Comparison of ENCODE assay signal across 8 cellular contexts in genomic region chr2:24971550-24972314, GRCh38. TPM values are rescaled to one million over a fixed set of nuclear protein-coding genes. Genes with fewer than 3 reads are reported as not detected.
A peak's percentile ranks its signal among the peaks of the same experiment; 100 is the strongest.
DNase-seq lines count a peak whose midpoint lies in the region; ATAC-seq and TF ChIP-seq lines count a peak whose summit lies in the region.

Gene DNAJC27, minus strand, starts transcription at chr2:24971955. Its CDS starts 51 bp downstream, at chr2:24971904.

- TF ChIP-seq POLR2A in suprapubic skin (IDR thresholded peaks at IDR 0.05) = peak; percentile 81 to 94

- TF ChIP-seq CTCF in GM10248 (IDR thresholded peaks at IDR 0.05; ENCODE audit: control extremely low read depth, extremely low read depth, low read depth, missing control alignments) = no peak
- no peak for TF ChIP-seq CTCF in SK-N-SH (IDR thresholded peaks at IDR 0.05)
- TF ChIP-seq CTCF in suprapubic skin (IDR thresholded peaks at IDR 0.05) = no peak

- POLR2A ChIA-PET in GM10248 (lab: Yijun Ruan, JAX) (interaction anchor here (0.5 to 0.6 kb wide), 2 partner anchors 92 to 200 kb away, joined by 3 to 7 read pairs; no protein-coding TSS in a partner anchor), SK-N-SH (lab: Yijun Ruan, JAX) (interaction anchor here (1.0 kb wide), 1 partner anchor 51 kb away, joined by 3 read pairs; no protein-coding TSS in a partner anchor)

- H3K4me1 ChIP-seq in SK-N-SH (ENCODE audit: control insufficient read depth in 1 of 2, insufficient read depth in 2 of 2, low read depth in 1 of 2, low read length in 1 of 2) (peaks cover 5 to 12% of the 10 kb centered on the region in 2 experiments; a peak in 3 of 4 replicates), suprapubic skin (peaks cover 17% of the 10 kb centered on the region)

- WGBS in SK-N-SH (ENCODE audit: low lambda C conversion rate) = under 1% methylated on average over 51 of the region's 72 CpGs
- WGBS in suprapubic skin = under 1% methylated on average over 54 of the region's 72 CpGs

- no peaks in the 10 kb centered on the region for H3K9me2 ChIP-seq in SK-N-SH

- H3K9me3 Mint-ChIP-seq in activated naive CD4-positive, alpha-beta T cell treated with anti-CD3 and anti-CD28 coated beads, Interleukin-2, amount 50 U/mL, for 72 hours = no peaks in the 10 kb centered on the region

- ATAC-seq in HG02610 (IDR thresholded peaks at IDR 0.05; ENCODE audit: unreplicated experiment) = peak; percentile 96
- ATAC-seq in activated naive CD4-positive, alpha-beta T cell treated with anti-CD3 and anti-CD28 coated beads, Interleukin-2, amount 50 U/mL, for 72 hours = peak; percentile 91

- peak within 1 kb of the TSS; percentile 87 to 93 for H3K4me3 ChIP-seq in SK-N-SH (ENCODE audit: low read depth in 2 of 2, low read length in 1 of 2)
- peak within 1 kb of the TSS; percentile 77 for H3K4me3 ChIP-seq in suprapubic skin

- peak within 1 kb of the TSS; percentile 77 for H3K4me2 ChIP-seq in SK-N-SH

- DNase-seq in GM10248 (ENCODE audit: extremely low spot score) = peak; percentile 98
- peak; percentile 93 for DNase-seq in NCI-H1092 (lab: John Stamatoyannopoulos, UW)
- DNase-seq in SK-N-SH = peak; percentile 99
- peak; percentile 97 to 99 for DNase-seq in activated naive CD4-positive, alpha-beta T cell treated with anti-CD3 and anti-CD28 coated beads, Interleukin-2, amount 50 U/mL, for 72 hours (ENCODE audit: low spot score in 2 of 2)
- DNase-seq in glomerular endothelial cell (ENCODE audit: extremely low read depth, low read depth, low spot score) = peak; percentile 82
- peak; percentile 96 for DNase-seq in occipital lobe (lab: John Stamatoyannopoulos, UW)
- DNase-seq in suprapubic skin (ENCODE audit: low spot score in 2 of 2) = peak; percentile 98 to 99

- TF ChIP-seq RAD21 in SK-N-SH (IDR thresholded peaks at IDR 0.05; ENCODE audit: low read length) = no peak

- H4K20me1 ChIP-seq in SK-N-SH (ENCODE audit: insufficient read depth) = no peaks in the 10 kb centered on the region

- peaks cover 48% of the 10 kb centered on the region for H3K79me2 ChIP-seq in SK-N-SH (ENCODE audit: insufficient read depth)

- peak within 1 kb of the TSS; percentile 96 for H2AFZ ChIP-seq in SK-N-SH (ENCODE audit: low read depth)

- peak within 1 kb of the TSS; percentile 96 for H3K9ac ChIP-seq in SK-N-SH

- TF ChIP-seq EP300 in SK-N-SH (IDR thresholded peaks at IDR 0.05; ENCODE audit: borderline replicate concordance in 1 of 2, low read depth in 1 of 2, low read length in 1 of 2) = no peak; a peak in 1 of 4 replicates
- TF ChIP-seq EP300 in suprapubic skin (IDR thresholded peaks at IDR 0.05) = no peak

- H3K36me3 ChIP-seq in SK-N-SH (replicated peaks in 1 of 2; ENCODE audit: control insufficient read depth in 1 of 2, insufficient read depth in 2 of 2, low read length in 1 of 2) = peaks cover 4 to 5% of the 10 kb centered on the region in 2 experiments
- H3K36me3 ChIP-seq in suprapubic skin = peaks cover 7% of the 10 kb centered on the region

- H3K27me3 ChIP-seq in SK-N-SH (ENCODE audit: insufficient read depth) = no peaks in the 10 kb centered on the region
- H3K27me3 ChIP-seq in suprapubic skin = no peaks in the 10 kb centered on the region

- H3K27ac Mint-ChIP-seq in activated naive CD4-positive, alpha-beta T cell treated with anti-CD3 and anti-CD28 coated beads, Interleukin-2, amount 50 U/mL, for 72 hours = peak within 1 kb of the TSS; percentile 100

- H3K27ac ChIP-seq in SK-N-SH (ENCODE audit: low read depth in 2 of 2, low read length in 1 of 2) = peak within 1 kb of the TSS; percentile 94 to 95
- peak within 1 kb of the TSS; percentile 96 for H3K27ac ChIP-seq in suprapubic skin

- H3F3A ChIP-seq in SK-N-SH (replicated peaks; ENCODE audit: insufficient read depth) = peaks cover 3% of the 10 kb centered on the region

- no peaks in the 10 kb centered on the region for H3K9me3 ChIP-seq in SK-N-SH
- no peaks in the 10 kb centered on the region for H3K9me3 ChIP-seq in suprapubic skin

- H3K36me3 Mint-ChIP-seq in activated naive CD4-positive, alpha-beta T cell treated with anti-CD3 and anti-CD28 coated beads, Interleukin-2, amount 50 U/mL, for 72 hours = peaks cover 19 to 20% of the 10 kb centered on the region in 2 donors

- CTCF ChIA-PET in GM10248 (lab: Yijun Ruan, JAX) = interaction anchor here (1.1 to 2.1 kb wide), 4 partner anchors 18 to 561 kb away, joined by 4 to 11 read pairs (median 8); no protein-coding TSS in a partner anchor
- CTCF ChIA-PET in SK-N-SH (lab: Yijun Ruan, JAX) = interaction anchor here (1.0 to 8.0 kb wide), 6 partner anchors 72 to 561 kb away, joined by 3 to 519 read pairs (median 5); no protein-coding TSS in a partner anchor

TF ChIP-seq in SK-N-SH, 30 proteins besides CTCF, POLR2A, EP300 and RAD21 (continues in another document):
- TF ChIP-seq NRF1 (IDR thresholded peaks at IDR 0.05; ENCODE audit: low read depth, low read length) = peak; percentile 14; the same call in 1 of the 2 replicates
- TF ChIP-seq FOXM1 (IDR thresholded peaks at IDR 0.05; ENCODE audit: low read depth) = no peak; the same call in 1 of the 2 replicates
- TF ChIP-seq RFX5 (IDR thresholded peaks at IDR 0.05; ENCODE audit: low read length) = peak; percentile 24; the same call in 1 of the 2 replicates
- TF ChIP-seq CHD2 (IDR thresholded peaks at IDR 0.05; ENCODE audit: low read length, partially characterized antibody) = peak; percentile 100
- peak; percentile 10; the same call in 1 of the 2 replicates for TF ChIP-seq YY1 (IDR thresholded peaks at IDR 0.05; ENCODE audit: low read depth)
- TF ChIP-seq TAF1 (IDR thresholded peaks at IDR 0.05; ENCODE audit: borderline replicate concordance, low read depth, low read length) = peak; percentile 75
- no peak for TF ChIP-seq SMC3 (IDR thresholded peaks at IDR 0.05; ENCODE audit: low read depth, low read length)
- TF ChIP-seq REST (IDR thresholded peaks at IDR 0.05; ENCODE audit: low read depth, low read length) = no peak
- TF ChIP-seq SIN3A (IDR thresholded peaks at IDR 0.05; ENCODE audit: borderline replicate concordance, low read depth, low read length) = peak; percentile 97
- peak; percentile 32; the same call in 1 of the 2 replicates for TF ChIP-seq TCF12 (IDR thresholded peaks at IDR 0.05)
- TF ChIP-seq USF1 (IDR thresholded peaks at IDR 0.05; ENCODE audit: borderline replicate concordance, low read depth) = no peak
- peak; percentile 4 for TF ChIP-seq IRF3 (IDR thresholded peaks at IDR 0.05; ENCODE audit: low read depth, low read length)
- TF ChIP-seq MXI1 (IDR thresholded peaks at IDR 0.05; ENCODE audit: low read depth, low read length) = peak; percentile 96
- TF ChIP-seq USF2 (IDR thresholded peaks at IDR 0.05; ENCODE audit: borderline replicate concordance, low read depth, low read length) = no peak

RNA-seq across cellular contexts. Expression of gene DNAJC27, which starts in this region (rescaled TPM):
- 2.4 and 3.6 TPM in 2 replicates for polyA plus RNA-seq in SK-N-SH (2012; rRNA removed)
- polyA plus RNA-seq in SK-N-SH (2012; cell fraction: cytosol; rRNA removed) = 2.5 and 2.6 TPM in 2 replicates
- 4.0 and 8.8 TPM in 2 replicates for polyA plus RNA-seq in SK-N-SH (2012; cell fraction: nucleus; rRNA removed)
- total RNA-seq in activated naive CD4-positive, alpha-beta T cell treated with anti-CD3 and anti-CD28 coated beads, Interleukin-2, amount 50 U/mL, for 72 hours = 1 to 10 TPM; 6.8 to 7.3 TPM
- total RNA-seq in glomerular endothelial cell = 2.2 and 2.3 TPM in 2 replicates
- 14.3 TPM for total RNA-seq in occipital lobe
- total RNA-seq in suprapubic skin = 1 to 10 TPM; 3.1 to 6.4 (median 4.3) TPM

Comparison
In these comparisons a context has a peak if more than half of its experiments do, and no peak if none do; other contexts are left out.
1. Peak in every context shown above with its lines: DNase-seq, ATAC-seq, H3K4me3 ChIP-seq and H3K27ac ChIP-seq.